In genomic region chr11:57657290-57658022, GRCh38 we compare ENCODE assay signal across 8 cellular contexts.
DNase-seq lines count a peak whose midpoint lies in the region; ATAC-seq and TF ChIP-seq lines count a peak whose summit lies in the region.

Gene CLP1 (plus strand): TSS chr11:57657762. CDS start chr11:57659477, 1,715 bp downstream.

- POLR2A ChIA-PET in AG04449 (lab: Yijun Ruan, JAX): interaction anchor here (0.9 kb wide), 1 partner anchor 139 kb away, joined by 3 read pairs; no protein-coding TSS in a partner anchor

- peak within 1 kb of the TSS; percentile 88 for H3K4me3 ChIP-seq in AG04449 (ENCODE audit: low read depth, low read length)
- H3K4me3 ChIP-seq in WI38 (ENCODE audit: low read depth, low read length): peak within 1 kb of the TSS; percentile 97
- peak within 1 kb of the TSS; percentile 65 to 88 for H3K4me3 ChIP-seq in cardiac fibroblast (replicated peaks in 1 of 2; ENCODE audit: low read depth in 2 of 2, low read length in 2 of 2)

- CTCF ChIA-PET in AG04449 (lab: Yijun Ruan, JAX): interaction anchor here (1.3 to 8.0 kb wide), 5 partner anchors 10 to 89 kb away, joined by 4 to 52 read pairs (median 10); partner anchors contain the start of gene UBE2L6

- DNase-seq in AG04449 (ENCODE audit: low read depth, low spot score) (peak; percentile 88), NCI-H2227 treated with DMSO at 0.1 percent for 48 hours (lab: John Stamatoyannopoulos, UW) (peak; percentile 97), cardiac fibroblast (ENCODE audit: low read depth in 2 of 2) (peak; percentile 99), iPS-NIHi7 (ENCODE audit: extremely low spot score) (peak; percentile 92), smooth muscle cell of the brain vasculature (ENCODE audit: low read depth, low spot score) (peak; percentile 98)

- TF ChIP-seq CTCF in AG04449 (IDR thresholded peaks at IDR 0.05; ENCODE audit: insufficient read depth, low read length, missing control alignments) (no peak), WI38 (IDR thresholded peaks at IDR 0.05; ENCODE audit: low read depth, low read length) (no peak), cardiac fibroblast (IDR thresholded peaks at IDR 0.05; ENCODE audit: low read depth, low read length) (no peak)

- ATAC-seq in GM18907 (IDR thresholded peaks at IDR 0.05; ENCODE audit: unreplicated experiment) (peak; percentile 99), HG03159 (IDR thresholded peaks at IDR 0.05; ENCODE audit: unreplicated experiment) (peak; percentile 99)

Comparison
In these comparisons a context has a peak if more than half of its experiments do, and no peak if none do; other contexts are left out.
1. Peak in every context shown above with its lines: DNase-seq, ATAC-seq and H3K4me3 ChIP-seq.